Comparison of ENCODE assay signal across 24 cellular contexts in the genomic region with DNA sequence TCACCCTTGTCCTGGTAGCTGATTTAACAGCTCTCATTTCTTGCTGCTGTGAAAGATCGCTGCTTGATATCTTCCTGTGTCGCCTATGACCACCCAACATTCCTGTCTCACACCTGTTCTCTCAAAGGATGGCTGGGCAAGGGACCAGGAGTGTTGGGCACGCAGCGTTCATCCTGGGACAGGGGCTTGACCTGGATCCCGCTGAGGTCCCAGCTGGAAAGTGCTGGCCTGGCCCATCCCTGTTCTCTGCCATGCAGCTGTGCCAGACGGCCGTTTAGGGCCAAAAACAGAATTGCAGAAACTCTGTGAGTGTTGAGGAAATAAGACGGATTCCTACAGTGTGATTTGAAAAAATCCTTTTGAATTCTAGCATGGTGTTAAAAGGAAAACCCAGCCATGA.
"Had no signal": no experiment of that assay in that cellular context is flagged by ENCODE, and none has a peak within 500 bp of the region (broad histone marks: within the 10 kb centered on the region; RNA-seq: fewer than 3 reads in every experiment).

No MANE protein-coding gene starts in this region.

- H3K9me3 ChIP-seq: left lung, lower lobe of right lung, ovary, right atrium auricular region, right lobe of liver, thyroid gland, uterus had no signal

- H3K36me3 ChIP-seq: left lung, lower lobe of right lung, neural progenitor cell, ovary, right atrium auricular region, right lobe of liver, thyroid gland, uterus had no signal

- ATAC-seq: left colon; lower lobe of right lung; naive thymus-derived CD8-positive, alpha-beta T cell; right lobe of liver; stimulated activated naive B cell treated with anti-CD40 and anti-IgM and Interleukin-4, amounts not matched to agents 10 μg/mL and 1 μg/mL and 100 μg/mL, for 72 hours; stimulated activated naive CD8-positive, alpha-beta T cell treated with anti-CD3 and anti-CD28 coated beads, Interleukin-15, Interleukin-2, amounts not matched to agents 100 U/mL and 50 U/mL, for 24 hours had no signal

- H3K9ac ChIP-seq: neural progenitor cell had no signal

- H3K27ac ChIP-seq: left lung, lower lobe of right lung, neural progenitor cell, ovary, right atrium auricular region, right lobe of liver, skin epidermis, thyroid gland, uterus had no signal

- DNase-seq: hypothalamus; immature natural killer cell; kidney; left colon; left lung; lower lobe of right lung; mammary epithelial cell; mesenchymal stem cell; naive thymus-derived CD8-positive, alpha-beta T cell; ovary; right lobe of liver; stimulated activated CD4-positive, alpha-beta T cell treated with anti-CD3 and anti-CD28 coated beads, Interleukin-12 subunit alpha, Interleukin-12 subunit beta, amount 100 ng/mL, for 4 hours; stimulated activated CD4-positive, alpha-beta T cell treated with anti-CD3 and anti-CD28 coated beads, Interleukin-15, amount 100 ng/mL, for 24 hours; stimulated activated CD4-positive, alpha-beta T cell treated with anti-CD3 and anti-CD28 coated beads, Interleukin-2, amount 100 ng/mL, for 24 hours; stimulated activated CD4-positive, alpha-beta T cell treated with anti-CD3 and anti-CD28 coated beads, Interleukin-4, amount 100 ng/mL, for 1 hour; stimulated activated naive B cell treated with anti-CD40 and anti-IgM and Interleukin-4, amounts not matched to agents 10 μg/mL and 1 μg/mL and 100 μg/mL, for 72 hours; stimulated activated naive CD8-positive, alpha-beta T cell treated with anti-CD3 and anti-CD28 coated beads, Interleukin-15, Interleukin-2, amounts not matched to agents 100 U/mL and 50 U/mL, for 24 hours; substantia nigra; uterus had no signal

- H3K4me2 ChIP-seq: neural progenitor cell had no signal

- H3K4me3 ChIP-seq: left lung, lower lobe of right lung, neural progenitor cell, ovary, right atrium auricular region, right lobe of liver, skin epidermis, thyroid gland, uterus had no signal

- H3K27me3 ChIP-seq: left lung, neural progenitor cell, ovary, right atrium auricular region, right lobe of liver, thyroid gland, uterus had no signal

- FAIRE-seq: islet of Langerhans, kidney had no signal

- H2AFZ ChIP-seq: neural progenitor cell had no signal

- H3K4me1 ChIP-seq: left lung, lower lobe of right lung, neural progenitor cell, right lobe of liver, thyroid gland, uterus had no signal
